ENCODE assay signal across 1 cellular context in the genomic region with DNA sequence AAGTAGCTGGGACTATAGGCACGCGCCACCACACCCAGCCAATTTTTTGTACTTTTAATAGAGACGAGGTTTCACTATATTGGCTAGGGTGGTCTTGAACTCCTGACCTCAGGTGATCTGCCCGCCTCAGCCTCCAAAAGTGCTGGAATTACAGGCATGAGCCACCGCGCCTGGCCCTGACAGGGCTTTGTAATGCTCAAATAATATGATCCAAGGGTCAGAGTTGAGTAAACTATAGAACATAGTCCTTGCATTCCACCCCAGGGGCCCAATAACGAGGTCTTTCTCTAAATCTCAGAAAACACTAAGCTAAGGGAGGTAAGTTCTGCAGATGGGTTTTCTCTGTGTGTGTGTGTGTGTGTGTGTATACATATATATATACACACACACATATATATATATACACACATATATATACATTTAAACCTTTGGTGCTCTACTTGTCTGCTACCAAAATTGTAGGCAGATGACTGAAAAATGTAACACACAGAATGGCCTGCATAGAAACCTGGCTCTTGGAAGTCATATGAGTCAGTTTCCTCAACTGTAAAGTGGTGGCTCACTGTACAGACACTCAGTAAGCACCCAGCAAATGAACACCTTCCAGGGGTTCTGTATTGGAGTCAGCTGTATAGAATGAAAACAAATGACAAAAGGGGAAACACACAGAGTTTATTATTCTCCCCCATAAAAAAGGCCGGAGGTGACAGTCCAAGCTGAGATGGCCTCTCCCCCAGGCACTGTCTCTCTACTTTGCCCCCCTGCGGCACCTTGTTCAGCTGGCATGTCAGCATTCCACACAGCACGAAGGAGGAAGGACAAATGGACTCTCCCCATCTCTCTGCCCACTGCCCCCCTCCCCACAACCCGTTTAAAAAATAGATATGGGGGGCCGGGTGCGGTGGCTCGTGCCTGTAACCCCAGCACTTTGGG.
TF ChIP-seq lines count a peak whose summit lies in the region.

No MANE protein-coding gene starts in this region.

TF ChIP-seq in HepG2, 621 proteins besides CTCF, POLR2A, EP300 and RAD21 (continued from another document and continues in another):
- TF ChIP-seq, protein P1, sequence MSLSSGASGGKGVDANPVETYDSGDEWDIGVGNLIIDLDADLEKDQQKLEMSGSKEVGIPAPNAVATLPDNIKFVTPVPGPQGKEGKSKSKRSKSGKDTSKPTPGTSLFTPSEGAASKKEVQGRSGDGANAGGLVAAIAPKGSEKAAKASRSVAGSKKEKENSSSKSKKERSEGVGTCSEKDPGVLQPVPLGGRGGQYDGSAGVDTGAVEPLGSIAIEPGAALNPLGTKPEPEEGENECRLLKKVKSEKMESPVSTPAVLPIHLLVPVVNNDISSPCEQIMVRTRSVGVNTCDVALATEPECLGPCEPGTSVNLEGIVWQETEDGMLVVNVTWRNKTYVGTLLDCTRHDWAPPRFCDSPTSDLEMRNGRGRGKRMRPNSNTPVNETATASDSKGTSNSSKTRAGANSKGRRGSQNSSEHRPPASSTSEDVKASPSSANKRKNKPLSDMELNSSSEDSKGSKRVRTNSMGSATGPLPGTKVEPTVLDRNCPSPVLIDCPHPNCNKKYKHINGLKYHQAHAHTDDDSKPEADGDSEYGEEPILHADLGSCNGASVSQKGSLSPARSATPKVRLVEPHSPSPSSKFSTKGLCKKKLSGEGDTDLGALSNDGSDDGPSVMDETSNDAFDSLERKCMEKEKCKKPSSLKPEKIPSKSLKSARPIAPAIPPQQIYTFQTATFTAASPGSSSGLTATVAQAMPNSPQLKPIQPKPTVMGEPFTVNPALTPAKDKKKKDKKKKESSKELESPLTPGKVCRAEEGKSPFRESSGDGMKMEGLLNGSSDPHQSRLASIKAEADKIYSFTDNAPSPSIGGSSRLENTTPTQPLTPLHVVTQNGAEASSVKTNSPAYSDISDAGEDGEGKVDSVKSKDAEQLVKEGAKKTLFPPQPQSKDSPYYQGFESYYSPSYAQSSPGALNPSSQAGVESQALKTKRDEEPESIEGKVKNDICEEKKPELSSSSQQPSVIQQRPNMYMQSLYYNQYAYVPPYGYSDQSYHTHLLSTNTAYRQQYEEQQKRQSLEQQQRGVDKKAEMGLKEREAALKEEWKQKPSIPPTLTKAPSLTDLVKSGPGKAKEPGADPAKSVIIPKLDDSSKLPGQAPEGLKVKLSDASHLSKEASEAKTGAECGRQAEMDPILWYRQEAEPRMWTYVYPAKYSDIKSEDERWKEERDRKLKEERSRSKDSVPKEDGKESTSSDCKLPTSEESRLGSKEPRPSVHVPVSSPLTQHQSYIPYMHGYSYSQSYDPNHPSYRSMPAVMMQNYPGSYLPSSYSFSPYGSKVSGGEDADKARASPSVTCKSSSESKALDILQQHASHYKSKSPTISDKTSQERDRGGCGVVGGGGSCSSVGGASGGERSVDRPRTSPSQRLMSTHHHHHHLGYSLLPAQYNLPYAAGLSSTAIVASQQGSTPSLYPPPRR (CRISPR knock-in tag; IDR thresholded peaks at IDR 0.05; ENCODE audit: borderline replicate concordance) = peak; percentile 60; the same call in 1 of the 2 replicates
- TF ChIP-seq, protein P2, sequence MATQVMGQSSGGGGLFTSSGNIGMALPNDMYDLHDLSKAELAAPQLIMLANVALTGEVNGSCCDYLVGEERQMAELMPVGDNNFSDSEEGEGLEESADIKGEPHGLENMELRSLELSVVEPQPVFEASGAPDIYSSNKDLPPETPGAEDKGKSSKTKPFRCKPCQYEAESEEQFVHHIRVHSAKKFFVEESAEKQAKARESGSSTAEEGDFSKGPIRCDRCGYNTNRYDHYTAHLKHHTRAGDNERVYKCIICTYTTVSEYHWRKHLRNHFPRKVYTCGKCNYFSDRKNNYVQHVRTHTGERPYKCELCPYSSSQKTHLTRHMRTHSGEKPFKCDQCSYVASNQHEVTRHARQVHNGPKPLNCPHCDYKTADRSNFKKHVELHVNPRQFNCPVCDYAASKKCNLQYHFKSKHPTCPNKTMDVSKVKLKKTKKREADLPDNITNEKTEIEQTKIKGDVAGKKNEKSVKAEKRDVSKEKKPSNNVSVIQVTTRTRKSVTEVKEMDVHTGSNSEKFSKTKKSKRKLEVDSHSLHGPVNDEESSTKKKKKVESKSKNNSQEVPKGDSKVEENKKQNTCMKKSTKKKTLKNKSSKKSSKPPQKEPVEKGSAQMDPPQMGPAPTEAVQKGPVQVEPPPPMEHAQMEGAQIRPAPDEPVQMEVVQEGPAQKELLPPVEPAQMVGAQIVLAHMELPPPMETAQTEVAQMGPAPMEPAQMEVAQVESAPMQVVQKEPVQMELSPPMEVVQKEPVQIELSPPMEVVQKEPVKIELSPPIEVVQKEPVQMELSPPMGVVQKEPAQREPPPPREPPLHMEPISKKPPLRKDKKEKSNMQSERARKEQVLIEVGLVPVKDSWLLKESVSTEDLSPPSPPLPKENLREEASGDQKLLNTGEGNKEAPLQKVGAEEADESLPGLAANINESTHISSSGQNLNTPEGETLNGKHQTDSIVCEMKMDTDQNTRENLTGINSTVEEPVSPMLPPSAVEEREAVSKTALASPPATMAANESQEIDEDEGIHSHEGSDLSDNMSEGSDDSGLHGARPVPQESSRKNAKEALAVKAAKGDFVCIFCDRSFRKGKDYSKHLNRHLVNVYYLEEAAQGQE (IDR thresholded peaks at IDR 0.05; ENCODE audit: borderline replicate concordance in 1 of 2, low read depth in 1 of 2, low read length in 2 of 2) = no peak
- TF ChIP-seq, protein P3, sequence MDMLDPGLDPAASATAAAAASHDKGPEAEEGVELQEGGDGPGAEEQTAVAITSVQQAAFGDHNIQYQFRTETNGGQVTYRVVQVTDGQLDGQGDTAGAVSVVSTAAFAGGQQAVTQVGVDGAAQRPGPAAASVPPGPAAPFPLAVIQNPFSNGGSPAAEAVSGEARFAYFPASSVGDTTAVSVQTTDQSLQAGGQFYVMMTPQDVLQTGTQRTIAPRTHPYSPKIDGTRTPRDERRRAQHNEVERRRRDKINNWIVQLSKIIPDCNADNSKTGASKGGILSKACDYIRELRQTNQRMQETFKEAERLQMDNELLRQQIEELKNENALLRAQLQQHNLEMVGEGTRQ (IDR thresholded peaks at IDR 0.05; ENCODE audit: low read depth, low read length) = no peak
- TF ChIP-seq, protein P3 (CRISPR knock-in tag; IDR thresholded peaks at IDR 0.05; ENCODE audit: borderline replicate concordance) = no peak
- TF ChIP-seq TAF15 (IDR thresholded peaks at IDR 0.05; ENCODE audit: low read depth, low read length, poor library complexity, severe bottlenecking) (no peak), ZNF260 (CRISPR knock-in tag; IDR thresholded peaks at IDR 0.05; ENCODE audit: borderline replicate concordance, low read depth) (no peak), DNMT3B (CRISPR knock-in tag; conservative IDR thresholded peaks at IDR 0.05) (no peak), ZNF451 (CRISPR knock-in tag; IDR thresholded peaks at IDR 0.05) (no peak), ZFP36 (IDR thresholded peaks at IDR 0.05; ENCODE audit: borderline replicate concordance, low read depth, low read length, partially characterized antibody) (no peak), PHF20 (CRISPR knock-in tag; IDR thresholded peaks at IDR 0.05) (peak; percentile 18; the same call in 1 of the 2 replicates), ZNF24 (IDR thresholded peaks at IDR 0.05) (no peak), SIX1 (CRISPR knock-in tag; IDR thresholded peaks at IDR 0.05; ENCODE audit: borderline replicate concordance) (0 out of 2 replicates have a peak, but pooled peaks have one; percentile 46), SMAD9 (CRISPR knock-in tag; IDR thresholded peaks at IDR 0.05) (no peak), BHLHE40 (IDR thresholded peaks at IDR 0.05; ENCODE audit: low read length) (peak; percentile 44; the same call in 1 of the 2 replicates), PAWR (CRISPR knock-in tag; IDR thresholded peaks at IDR 0.05; ENCODE audit: borderline replicate concordance) (no peak), CHCHD3 (CRISPR knock-in tag; IDR thresholded peaks at IDR 0.05) (no peak), XRCC5 (optimal IDR thresholded peaks at IDR 0.05; ENCODE audit: low read length) (no peak)
- TF ChIP-seq, protein P4, sequence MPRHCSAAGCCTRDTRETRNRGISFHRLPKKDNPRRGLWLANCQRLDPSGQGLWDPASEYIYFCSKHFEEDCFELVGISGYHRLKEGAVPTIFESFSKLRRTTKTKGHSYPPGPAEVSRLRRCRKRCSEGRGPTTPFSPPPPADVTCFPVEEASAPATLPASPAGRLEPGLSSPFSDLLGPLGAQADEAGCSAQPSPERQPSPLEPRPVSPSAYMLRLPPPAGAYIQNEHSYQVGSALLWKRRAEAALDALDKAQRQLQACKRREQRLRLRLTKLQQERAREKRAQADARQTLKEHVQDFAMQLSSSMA (CRISPR knock-in tag; IDR thresholded peaks at IDR 0.05) = no peak
- TF ChIP-seq, protein P5, sequence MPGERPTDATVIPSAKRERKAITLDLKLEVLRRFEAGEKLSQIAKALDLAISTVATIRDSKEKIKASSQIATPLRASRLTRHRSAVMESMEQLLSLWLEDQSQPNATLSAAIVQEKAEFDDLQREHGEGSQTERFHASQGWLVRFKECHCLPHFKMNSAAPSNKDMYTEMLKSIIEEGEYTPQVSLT (CRISPR knock-in tag; IDR thresholded peaks at IDR 0.05; ENCODE audit: borderline replicate concordance, low read depth) = no peak
- TF ChIP-seq, protein P6, sequence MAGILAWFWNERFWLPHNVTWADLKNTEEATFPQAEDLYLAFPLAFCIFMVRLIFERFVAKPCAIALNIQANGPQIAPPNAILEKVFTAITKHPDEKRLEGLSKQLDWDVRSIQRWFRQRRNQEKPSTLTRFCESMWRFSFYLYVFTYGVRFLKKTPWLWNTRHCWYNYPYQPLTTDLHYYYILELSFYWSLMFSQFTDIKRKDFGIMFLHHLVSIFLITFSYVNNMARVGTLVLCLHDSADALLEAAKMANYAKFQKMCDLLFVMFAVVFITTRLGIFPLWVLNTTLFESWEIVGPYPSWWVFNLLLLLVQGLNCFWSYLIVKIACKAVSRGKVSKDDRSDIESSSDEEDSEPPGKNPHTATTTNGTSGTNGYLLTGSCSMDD (CRISPR knock-in tag; IDR thresholded peaks at IDR 0.05) = no peak
- TF ChIP-seq, protein P7, sequence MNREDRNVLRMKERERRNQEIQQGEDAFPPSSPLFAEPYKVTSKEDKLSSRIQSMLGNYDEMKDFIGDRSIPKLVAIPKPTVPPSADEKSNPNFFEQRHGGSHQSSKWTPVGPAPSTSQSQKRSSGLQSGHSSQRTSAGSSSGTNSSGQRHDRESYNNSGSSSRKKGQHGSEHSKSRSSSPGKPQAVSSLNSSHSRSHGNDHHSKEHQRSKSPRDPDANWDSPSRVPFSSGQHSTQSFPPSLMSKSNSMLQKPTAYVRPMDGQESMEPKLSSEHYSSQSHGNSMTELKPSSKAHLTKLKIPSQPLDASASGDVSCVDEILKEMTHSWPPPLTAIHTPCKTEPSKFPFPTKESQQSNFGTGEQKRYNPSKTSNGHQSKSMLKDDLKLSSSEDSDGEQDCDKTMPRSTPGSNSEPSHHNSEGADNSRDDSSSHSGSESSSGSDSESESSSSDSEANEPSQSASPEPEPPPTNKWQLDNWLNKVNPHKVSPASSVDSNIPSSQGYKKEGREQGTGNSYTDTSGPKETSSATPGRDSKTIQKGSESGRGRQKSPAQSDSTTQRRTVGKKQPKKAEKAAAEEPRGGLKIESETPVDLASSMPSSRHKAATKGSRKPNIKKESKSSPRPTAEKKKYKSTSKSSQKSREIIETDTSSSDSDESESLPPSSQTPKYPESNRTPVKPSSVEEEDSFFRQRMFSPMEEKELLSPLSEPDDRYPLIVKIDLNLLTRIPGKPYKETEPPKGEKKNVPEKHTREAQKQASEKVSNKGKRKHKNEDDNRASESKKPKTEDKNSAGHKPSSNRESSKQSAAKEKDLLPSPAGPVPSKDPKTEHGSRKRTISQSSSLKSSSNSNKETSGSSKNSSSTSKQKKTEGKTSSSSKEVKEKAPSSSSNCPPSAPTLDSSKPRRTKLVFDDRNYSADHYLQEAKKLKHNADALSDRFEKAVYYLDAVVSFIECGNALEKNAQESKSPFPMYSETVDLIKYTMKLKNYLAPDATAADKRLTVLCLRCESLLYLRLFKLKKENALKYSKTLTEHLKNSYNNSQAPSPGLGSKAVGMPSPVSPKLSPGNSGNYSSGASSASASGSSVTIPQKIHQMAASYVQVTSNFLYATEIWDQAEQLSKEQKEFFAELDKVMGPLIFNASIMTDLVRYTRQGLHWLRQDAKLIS (CRISPR knock-in tag; IDR thresholded peaks at IDR 0.05) = no peak
- TF ChIP-seq, protein P8, sequence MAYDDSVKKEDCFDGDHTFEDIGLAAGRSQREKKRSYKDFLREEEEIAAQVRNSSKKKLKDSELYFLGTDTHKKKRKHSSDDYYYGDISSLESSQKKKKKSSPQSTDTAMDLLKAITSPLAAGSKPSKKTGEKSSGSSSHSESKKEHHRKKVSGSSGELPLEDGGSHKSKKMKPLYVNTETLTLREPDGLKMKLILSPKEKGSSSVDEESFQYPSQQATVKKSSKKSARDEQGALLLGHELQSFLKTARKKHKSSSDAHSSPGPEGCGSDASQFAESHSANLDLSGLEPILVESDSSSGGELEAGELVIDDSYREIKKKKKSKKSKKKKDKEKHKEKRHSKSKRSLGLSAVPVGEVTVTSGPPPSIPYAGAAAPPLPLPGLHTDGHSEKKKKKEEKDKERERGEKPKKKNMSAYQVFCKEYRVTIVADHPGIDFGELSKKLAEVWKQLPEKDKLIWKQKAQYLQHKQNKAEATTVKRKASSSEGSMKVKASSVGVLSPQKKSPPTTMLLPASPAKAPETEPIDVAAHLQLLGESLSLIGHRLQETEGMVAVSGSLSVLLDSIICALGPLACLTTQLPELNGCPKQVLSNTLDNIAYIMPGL (CRISPR knock-in tag; IDR thresholded peaks at IDR 0.05; ENCODE audit: borderline replicate concordance in 1 of 2, low read depth in 1 of 2) = peak in 1 of 2 experiments; percentile 40; a peak in 1 of 4 replicates
- TF ChIP-seq, protein P9, sequence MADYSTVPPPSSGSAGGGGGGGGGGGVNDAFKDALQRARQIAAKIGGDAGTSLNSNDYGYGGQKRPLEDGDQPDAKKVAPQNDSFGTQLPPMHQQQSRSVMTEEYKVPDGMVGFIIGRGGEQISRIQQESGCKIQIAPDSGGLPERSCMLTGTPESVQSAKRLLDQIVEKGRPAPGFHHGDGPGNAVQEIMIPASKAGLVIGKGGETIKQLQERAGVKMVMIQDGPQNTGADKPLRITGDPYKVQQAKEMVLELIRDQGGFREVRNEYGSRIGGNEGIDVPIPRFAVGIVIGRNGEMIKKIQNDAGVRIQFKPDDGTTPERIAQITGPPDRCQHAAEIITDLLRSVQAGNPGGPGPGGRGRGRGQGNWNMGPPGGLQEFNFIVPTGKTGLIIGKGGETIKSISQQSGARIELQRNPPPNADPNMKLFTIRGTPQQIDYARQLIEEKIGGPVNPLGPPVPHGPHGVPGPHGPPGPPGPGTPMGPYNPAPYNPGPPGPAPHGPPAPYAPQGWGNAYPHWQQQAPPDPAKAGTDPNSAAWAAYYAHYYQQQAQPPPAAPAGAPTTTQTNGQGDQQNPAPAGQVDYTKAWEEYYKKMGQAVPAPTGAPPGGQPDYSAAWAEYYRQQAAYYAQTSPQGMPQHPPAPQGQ (CRISPR knock-in tag; IDR thresholded peaks at IDR 0.05; ENCODE audit: borderline replicate concordance) = no peak
